Comparison of ENCODE assay signal across 26 cellular contexts in the genomic region with DNA sequence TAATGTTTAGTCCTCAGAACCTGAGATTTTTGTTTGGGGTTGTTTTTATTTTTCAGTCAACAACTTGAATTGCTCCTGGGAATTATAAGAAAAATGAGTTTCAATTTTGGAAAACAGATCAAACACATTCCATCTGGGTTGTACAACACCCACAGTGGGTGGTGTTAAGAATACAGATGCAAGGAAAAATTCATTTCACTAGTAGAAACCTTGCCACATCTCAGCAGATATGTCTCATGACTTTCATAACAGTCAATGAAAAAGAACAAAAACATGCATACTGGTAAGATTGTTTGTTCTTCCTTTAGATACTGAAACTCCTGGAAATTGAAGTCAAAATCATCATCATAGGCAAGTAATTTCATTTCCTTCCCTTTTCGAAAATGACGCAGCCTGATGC.
DNase-seq lines count a peak whose midpoint lies in the region; ATAC-seq and TF ChIP-seq lines count a peak whose summit lies in the region.
"Had no signal": no experiment of that assay in that cellular context is flagged by ENCODE, and none has a peak within 500 bp of the region (broad histone marks: within the 10 kb centered on the region; RNA-seq: fewer than 3 reads in every experiment).

No MANE protein-coding gene starts in this region.

- H3K27me3 Mint-ChIP-seq in activated T-helper 1 cell treated with anti-CD3 and anti-CD28 coated beads, Interleukin-12 subunit alpha, Interleukin-12 subunit beta, Interleukin-2, Interleukin-4 antibody, amounts not matched to agents 30 ng/mL and 10 ng/mL and 1 ng/mL, durations not matched to agents 14 hours and 24 hours and 36 hours (ENCODE audit: insufficient read depth) = peaks cover 10% of the 10 kb centered on the region

- no peaks in the 10 kb centered on the region for H3K36me3 ChIP-seq in heart left ventricle
- H3K36me3 ChIP-seq: BLaER1, gastrocnemius medialis, upper lobe of left lung had no signal

- no peak for TF ChIP-seq CTCF in heart left ventricle (IDR thresholded peaks at IDR 0.05)

- DNase-seq in AG20443 (ENCODE audit: low spot score) = peak; percentile 29
- DNase-seq in amniotic epithelial cell (ENCODE audit: low read depth) = peak; percentile 81
- peak; percentile 52 for DNase-seq in fibroblast of peridontal ligament (ENCODE audit: extremely low read depth)
- peak; percentile 27 for DNase-seq in non-pigmented ciliary epithelial cell (ENCODE audit: low read depth)
- DNase-seq in OCI-M1 (lab: John Stamatoyannopoulos, UW) = no peak
- no peak for DNase-seq in T-helper 2 cell
- DNase-seq in heart left ventricle = no peak
- DNase-seq in activated T-helper 1 cell treated with anti-CD3 and anti-CD28 coated beads, Interleukin-12 subunit alpha, Interleukin-12 subunit beta, Interleukin-2, Interleukin-4 antibody, amounts not matched to agents 30 ng/mL and 10 ng/mL and 1 ng/mL, durations not matched to agents 14 hours and 24 hours and 36 hours (ENCODE audit: low spot score) = no peak
- DNase-seq: activated CD8-positive, alpha-beta T cell treated with anti-CD3 and anti-CD28 coated beads for 36 hours; activated effector memory CD4-positive, alpha-beta T cell treated with anti-CD3 and anti-CD28 coated beads, Interleukin-2, amount 50 U/mL, for 16 hours; activated naive CD8-positive, alpha-beta T cell treated with anti-CD3 and anti-CD28 coated beads for 36 hours; activated T-cell treated with anti-CD3 and anti-CD28 coated beads for 4 hours; body of pancreas; DMS79; gastrocnemius medialis; left ventricle myocardium superior; natural killer cell; NCI-H1436; NCI-H2081 treated with DMSO at 0.1 percent for 48 hours; NCI-H82; spleen; upper lobe of left lung had no signal

- intact Hi-C loops in heart left ventricle (cut with DNase I) = no loop called here
- intact Hi-C loops in activated T-helper 1 cell treated with anti-CD3 and anti-CD28 coated beads, Interleukin-12 subunit alpha, Interleukin-12 subunit beta, Interleukin-2, Interleukin-4 antibody, amounts not matched to agents 30 ng/mL and 10 ng/mL and 1 ng/mL, durations not matched to agents 14 hours and 24 hours and 36 hours (cut with micrococcal nuclease) = loop anchor here (1.0 kb wide), 1 partner anchor 43 kb away; no protein-coding TSS in a partner anchor

- H3K27ac ChIP-seq in heart left ventricle = no peak overlapping the region
- H3K27ac ChIP-seq: BLaER1, body of pancreas, gastrocnemius medialis, KMS-11, parathyroid adenoma, spleen, upper lobe of left lung had no signal

- ATAC-seq in heart left ventricle = no peak
- ATAC-seq: activated CD8-positive, alpha-beta T cell treated with anti-CD3 and anti-CD28 coated beads for 36 hours; body of pancreas; gastrocnemius medialis; left ventricle myocardium superior; natural killer cell had no signal

- no peak overlapping the region for H3K4me3 Mint-ChIP-seq in activated T-helper 1 cell treated with anti-CD3 and anti-CD28 coated beads, Interleukin-12 subunit alpha, Interleukin-12 subunit beta, Interleukin-2, Interleukin-4 antibody, amounts not matched to agents 30 ng/mL and 10 ng/mL and 1 ng/mL, durations not matched to agents 14 hours and 24 hours and 36 hours
- H3K4me3 Mint-ChIP-seq: activated CD8-positive, alpha-beta T cell treated with anti-CD3 and anti-CD28 coated beads for 36 hours; activated naive CD8-positive, alpha-beta T cell treated with anti-CD3 and anti-CD28 coated beads for 36 hours; mesothelial cell of epicardium; natural killer cell had no signal

- no peaks in the 10 kb centered on the region for H3K36me3 Mint-ChIP-seq in activated T-helper 1 cell treated with anti-CD3 and anti-CD28 coated beads, Interleukin-12 subunit alpha, Interleukin-12 subunit beta, Interleukin-2, Interleukin-4 antibody, amounts not matched to agents 30 ng/mL and 10 ng/mL and 1 ng/mL, durations not matched to agents 14 hours and 24 hours and 36 hours (ENCODE audit: low read depth)
- H3K36me3 Mint-ChIP-seq: activated naive CD8-positive, alpha-beta T cell treated with anti-CD3 and anti-CD28 coated beads for 36 hours; natural killer cell had no signal

- no peak overlapping the region for H3K4me3 ChIP-seq in heart left ventricle
- H3K4me3 ChIP-seq: BLaER1, body of pancreas, gastrocnemius medialis, spleen, upper lobe of left lung had no signal

- no peaks in the 10 kb centered on the region for H3K4me1 ChIP-seq in heart left ventricle
- H3K4me1 ChIP-seq: BLaER1, body of pancreas, gastrocnemius medialis, parathyroid adenoma, spleen, upper lobe of left lung had no signal

- peaks cover 0 to 15% (median 2%) of the 10 kb centered on the region in 12 donors for H3K9me3 ChIP-seq in heart left ventricle
- H3K9me3 ChIP-seq: body of pancreas, gastrocnemius medialis had no signal

- H3K4me1 Mint-ChIP-seq in activated T-helper 1 cell treated with anti-CD3 and anti-CD28 coated beads, Interleukin-12 subunit alpha, Interleukin-12 subunit beta, Interleukin-2, Interleukin-4 antibody, amounts not matched to agents 30 ng/mL and 10 ng/mL and 1 ng/mL, durations not matched to agents 14 hours and 24 hours and 36 hours (ENCODE audit: low read depth) = no peaks in the 10 kb centered on the region
- H3K4me1 Mint-ChIP-seq: mesothelial cell of epicardium, natural killer cell had no signal

- no peak for TF ChIP-seq POLR2A in heart left ventricle (IDR thresholded peaks at IDR 0.05)

- 69 to 77% (median 73%) methylated on average over 2 of the region's 2 CpGs for WGBS in heart left ventricle, 4 donors

- H3K27ac Mint-ChIP-seq in activated T-helper 1 cell treated with anti-CD3 and anti-CD28 coated beads, Interleukin-12 subunit alpha, Interleukin-12 subunit beta, Interleukin-2, Interleukin-4 antibody, amounts not matched to agents 30 ng/mL and 10 ng/mL and 1 ng/mL, durations not matched to agents 14 hours and 24 hours and 36 hours = no peak overlapping the region
- H3K27ac Mint-ChIP-seq: activated CD8-positive, alpha-beta T cell treated with anti-CD3 and anti-CD28 coated beads for 36 hours; activated naive CD8-positive, alpha-beta T cell treated with anti-CD3 and anti-CD28 coated beads for 36 hours; mesothelial cell of epicardium; natural killer cell had no signal

- H3K27me3 ChIP-seq in heart left ventricle = no peaks in the 10 kb centered on the region
- H3K27me3 ChIP-seq: BLaER1, body of pancreas, gastrocnemius medialis, spleen, upper lobe of left lung had no signal

- H3K9me3 Mint-ChIP-seq in activated T-helper 1 cell treated with anti-CD3 and anti-CD28 coated beads, Interleukin-12 subunit alpha, Interleukin-12 subunit beta, Interleukin-2, Interleukin-4 antibody, amounts not matched to agents 30 ng/mL and 10 ng/mL and 1 ng/mL, durations not matched to agents 14 hours and 24 hours and 36 hours = no peaks in the 10 kb centered on the region
- H3K9me3 Mint-ChIP-seq: activated CD8-positive, alpha-beta T cell treated with anti-CD3 and anti-CD28 coated beads for 36 hours; activated naive CD8-positive, alpha-beta T cell treated with anti-CD3 and anti-CD28 coated beads for 36 hours; natural killer cell had no signal

Comparison
In these comparisons a context has a peak if more than half of its experiments do, and no peak if none do; other contexts are left out.
1. DNase-seq: peak in AG20443 (single experiment), amniotic epithelial cell (single experiment), fibroblast of peridontal ligament (single experiment) and non-pigmented ciliary epithelial cell (single experiment); none in OCI-M1 (single experiment), T-helper 2 cell (0 of 5), heart left ventricle (0 of 5) and activated T-helper 1 cell treated with anti-CD3 and anti-CD28 coated beads, Interleukin-12 subunit alpha, Interleukin-12 subunit beta, Interleukin-2, Interleukin-4 antibody, amounts not matched to agents 30 ng/mL and 10 ng/mL and 1 ng/mL, durations not matched to agents 14 hours and 24 hours and 36 hours (single experiment).